16 cellular contexts compared by ENCODE assay signal in the genomic region with DNA sequence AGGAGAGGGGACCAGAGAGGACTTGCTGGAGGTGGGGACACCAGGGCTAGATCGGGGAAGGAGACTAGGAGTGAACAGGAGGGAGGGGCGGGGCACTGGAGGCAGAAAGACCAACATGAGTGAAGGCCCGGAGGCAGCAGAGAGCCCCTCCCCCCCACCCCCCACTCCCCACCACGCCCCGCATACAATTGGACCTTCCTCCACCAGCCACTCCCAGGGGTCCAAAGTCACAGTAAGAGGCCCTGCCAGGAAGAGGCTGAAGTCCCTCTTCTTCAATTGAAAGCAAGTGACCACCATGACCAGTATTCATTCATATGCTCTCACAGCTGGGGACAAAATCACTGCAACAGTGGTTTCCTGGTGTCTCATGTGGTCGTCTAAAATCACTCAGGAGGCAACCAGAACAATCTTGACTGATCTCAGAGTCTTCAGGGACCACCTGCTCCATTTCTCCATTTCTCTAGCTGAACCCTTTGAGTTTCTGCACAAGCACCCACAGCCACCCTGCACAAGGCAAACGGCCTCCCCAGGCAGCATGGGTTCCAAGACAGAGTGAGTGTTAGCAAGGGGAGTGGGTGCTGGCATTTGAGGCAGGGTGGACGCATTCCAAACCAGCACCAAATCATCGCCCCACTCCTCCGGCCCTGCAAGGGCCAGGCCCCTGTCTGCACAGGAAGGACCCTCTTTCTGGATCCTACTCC. TPM values are rescaled to one million over a fixed set of nuclear protein-coding genes. Genes with fewer than 3 reads are reported as not detected.
DNase-seq lines count a peak whose midpoint lies in the region; ATAC-seq, FAIRE-seq and TF ChIP-seq lines count a peak whose summit lies in the region.
"Had no signal": no experiment of that assay in that cellular context is flagged by ENCODE, and none has a peak within 500 bp of the region (broad histone marks: within the 10 kb centered on the region; RNA-seq: fewer than 3 reads in every experiment).

No MANE protein-coding gene starts in this region.

- in situ Hi-C loops in HepG2 (cut with HindIII; ENCODE audit: extremely low pct_ligation_motif_present, low pct_unique_long_range_greater_than_20kb) = no loop called here

- H2AFZ ChIP-seq in HepG2 (ENCODE audit: low read length) = no peak overlapping the region

- peak overlapping the region; percentile 64 for H3K4me2 ChIP-seq in HepG2 (ENCODE audit: low read depth, low read length)

- H3K36me3 ChIP-seq in HepG2 (replicated peaks in 1 of 2; ENCODE audit: control insufficient read depth in 1 of 2, insufficient read depth in 2 of 2, low read length in 2 of 2) (no peaks in the 10 kb centered on the region), right lobe of liver (peaks cover 0 to 2% (median 1%) of the 10 kb centered on the region in 4 donors), kidney (ENCODE audit: control insufficient read depth in 1 of 2, insufficient read depth in 2 of 2, low read length in 2 of 2) (no peaks in the 10 kb centered on the region)

- H3K79me2 ChIP-seq in HepG2 (ENCODE audit: insufficient read depth, low read length) = no peaks in the 10 kb centered on the region

- H3K4me1 Mint-ChIP-seq in activated CD8-positive, alpha-beta T cell treated with anti-CD3 and anti-CD28 coated beads for 36 hours (ENCODE audit: low read depth) = peaks cover 82% of the 10 kb centered on the region
- no peaks in the 10 kb centered on the region for H3K4me1 Mint-ChIP-seq in chondrocyte (ENCODE audit: low read depth)

- TF ChIP-seq POLR2A in HepG2 (IDR thresholded peaks at IDR 0.05; ENCODE audit: insufficient read depth in 1 of 2, low read depth in 2 of 2, low read length in 2 of 2) = peak in 1 of 2 experiments; percentile 47; a peak in 1 of 4 replicates
- TF ChIP-seq POLR2A in right lobe of liver (IDR thresholded peaks at IDR 0.05) = no peak

- DNase-seq in HepG2 (ENCODE audit: low spot score) (peak; percentile 58), right lobe of liver (no peak), kidney (peak; percentile 73), AG08396 (ENCODE audit: low spot score) (no peak), AG20443 (ENCODE audit: low spot score) (no peak), chondrocyte (ENCODE audit: low spot score) (no peak)
- no peak for DNase-seq in activated CD8-positive, alpha-beta T cell treated with anti-CD3 and anti-CD28 coated beads for 36 hours
- DNase-seq: activated effector memory CD4-positive, alpha-beta T cell treated with anti-CD3 and anti-CD28 coated beads, Interleukin-2, amount 50 U/mL, for 16 hours; NCI-H2081; NCI-H748 treated with DMSO at 0.1 percent for 48 hours; stimulated activated CD4-positive, alpha-beta T cell treated with anti-CD3 and anti-CD28 coated beads, Interleukin-1b, Interleukin-23, amount 100 ng/mL, for 48 hours; stimulated activated CD8-positive, alpha-beta memory T cell treated with anti-CD3 and anti-CD28 coated beads, Interleukin-4, amount 100 ng/mL, for 48 hours had no signal

- ATAC-seq in HepG2 (peak; percentile 61), right lobe of liver (no peak), HG03442 (IDR thresholded peaks at IDR 0.05; ENCODE audit: unreplicated experiment) (no peak)
- ATAC-seq in activated CD8-positive, alpha-beta T cell treated with anti-CD3 and anti-CD28 coated beads for 36 hours = no peak

- TF ChIP-seq RAD21 in HepG2 (CRISPR knock-in tag; IDR thresholded peaks at IDR 0.05) = no peak

- H3K27me3 ChIP-seq in HepG2 (ENCODE audit: control insufficient read depth in 1 of 2, insufficient read depth in 2 of 2, low read length in 2 of 2) = no peaks in the 10 kb centered on the region
- H3K27me3 ChIP-seq in right lobe of liver = no peaks in the 10 kb centered on the region

- H3K9ac ChIP-seq in HepG2 (ENCODE audit: insufficient read depth, low read depth, low read length) (peak overlapping the region; percentile 7; the same call in 1 of the 2 replicates), kidney (ENCODE audit: low read length in 2 of 2) (no peak overlapping the region)

- peak overlapping the region in 1 of 3 experiments; percentile 39; a peak in 1 of 6 replicates for H3K4me3 ChIP-seq in HepG2 (replicated peaks in 1 of 3; ENCODE audit: insufficient read depth in 1 of 3, low read depth in 2 of 3, low read length in 3 of 3)
- H3K4me3 ChIP-seq in right lobe of liver = no peak overlapping the region
- no peak overlapping the region for H3K4me3 ChIP-seq in kidney (ENCODE audit: low read length in 2 of 2)

- TF ChIP-seq EP300 in HepG2 (IDR thresholded peaks at IDR 0.05; ENCODE audit: low read depth in 2 of 2, low read length in 2 of 2) (no peak), HepG2 (CRISPR knock-in tag; IDR thresholded peaks at IDR 0.05; ENCODE audit: borderline replicate concordance) (no peak)

- intact Hi-C loops in HepG2 (cut with micrococcal nuclease; ENCODE audit: unreplicated experiment) (no loop called here), right lobe of liver (cut with DNase I) (no loop called here), kidney (cut with DNase I) (no loop called here)
- intact Hi-C loops in activated CD8-positive, alpha-beta T cell treated with anti-CD3 and anti-CD28 coated beads for 36 hours (cut with micrococcal nuclease) = loop anchor here (5.0 kb wide), 1 partner anchor 37 kb away; no protein-coding TSS in a partner anchor

- H3K27me3 Mint-ChIP-seq in activated CD8-positive, alpha-beta T cell treated with anti-CD3 and anti-CD28 coated beads for 36 hours = no peaks in the 10 kb centered on the region
- H3K27me3 Mint-ChIP-seq in chondrocyte (ENCODE audit: low read depth) = peaks cover 10% of the 10 kb centered on the region
- H3K27me3 Mint-ChIP-seq: type B pancreatic cell had no signal

- CTCF ChIA-PET in HepG2 (lab: Yijun Ruan, JAX; ENCODE audit: low intra/inter-chr PET ratio, low total read pairs) = no interaction called here
- CTCF ChIA-PET in activated CD8-positive, alpha-beta T cell treated with anti-CD3 and anti-CD28 coated beads for 36 hours (lab: Charles Lee) = interaction anchor here (1.0 to 9.2 kb wide), 4 partner anchors 16 to 42 kb away, joined by 4 to 80 read pairs (median 12); no protein-coding TSS in a partner anchor

- H3K36me3 Mint-ChIP-seq in activated CD8-positive, alpha-beta T cell treated with anti-CD3 and anti-CD28 coated beads for 36 hours (ENCODE audit: low read depth) = peaks cover 73% of the 10 kb centered on the region
- H3K36me3 Mint-ChIP-seq in chondrocyte (ENCODE audit: low read depth) = no peaks in the 10 kb centered on the region
- H3K36me3 Mint-ChIP-seq: type B pancreatic cell had no signal

- H3K27ac ChIP-seq in HepG2 (ENCODE audit: extremely low read length, insufficient read depth, low read length) (peak overlapping the region; percentile 34), right lobe of liver (no peak overlapping the region), kidney (ENCODE audit: low read depth in 2 of 2, low read length in 2 of 2) (no peak overlapping the region)

- WGBS in HepG2 (ENCODE audit: low lambda C conversion rate) = 31% methylated on average over 7 of the region's 10 CpGs
- 29% methylated on average over 3 of the region's 10 CpGs for WGBS in right lobe of liver (ENCODE audit: insufficient coverage, low coverage, low lambda C conversion rate, missing lambda C conversion rate)

- no TSS peak for BruUV-seq in HepG2 (replicated peaks; lab: Mats Ljungman, UMichigan)

- POLR2A ChIA-PET in HepG2 (lab: Yijun Ruan, JAX) = interaction anchor here (1.3 kb wide), 1 partner anchor 22 kb away, joined by 4 read pairs; no protein-coding TSS in a partner anchor
- POLR2A ChIA-PET in activated CD8-positive, alpha-beta T cell treated with anti-CD3 and anti-CD28 coated beads for 36 hours (lab: Charles Lee) = interaction anchor here (1.0 to 36.3 kb wide), 3 partner anchors 8 to 38 kb away, joined by 3 to 671 read pairs (median 44); a partner anchor contains a TSS

- no peaks in the 10 kb centered on the region for H4K20me1 ChIP-seq in HepG2 (ENCODE audit: insufficient read depth, low read length)

- no peak for FAIRE-seq in HepG2 (lab: Jason Lieb, UNC)
- no peak for FAIRE-seq in kidney (lab: Jason Lieb, UNC)

- H3K27ac Mint-ChIP-seq in activated CD8-positive, alpha-beta T cell treated with anti-CD3 and anti-CD28 coated beads for 36 hours = peak overlapping the region; percentile 74
- no peak overlapping the region for H3K27ac Mint-ChIP-seq in chondrocyte (ENCODE audit: unreplicated experiment)
- H3K27ac Mint-ChIP-seq: type B pancreatic cell had no signal

- H3K4me3 Mint-ChIP-seq in activated CD8-positive, alpha-beta T cell treated with anti-CD3 and anti-CD28 coated beads for 36 hours = no peak overlapping the region
- H3K4me3 Mint-ChIP-seq in chondrocyte (ENCODE audit: unreplicated experiment) = no peak overlapping the region
- H3K4me3 Mint-ChIP-seq: endodermal cell, type B pancreatic cell had no signal

- H3K9me3 ChIP-seq in HepG2 (ENCODE audit: low read length) (no peaks in the 10 kb centered on the region), right lobe of liver (no peaks in the 10 kb centered on the region), kidney (ENCODE audit: control insufficient read depth in 1 of 2, low read length in 2 of 2) (no peaks in the 10 kb centered on the region)

- no peak for TF ChIP-seq CTCF in HepG2 (CRISPR knock-in tag; IDR thresholded peaks at IDR 0.05)
- no peak for TF ChIP-seq CTCF in right lobe of liver (IDR thresholded peaks at IDR 0.05)
- no peak for TF ChIP-seq CTCF in activated CD8-positive, alpha-beta T cell treated with anti-CD3 and anti-CD28 coated beads for 36 hours (IDR thresholded peaks at IDR 0.05)
- no peak for TF ChIP-seq CTCF in kidney (IDR thresholded peaks at IDR 0.05; ENCODE audit: borderline replicate concordance, extremely low read depth, insufficient read depth)
- no peak for TF ChIP-seq CTCF in chondrocyte (IDR thresholded peaks at IDR 0.05)

- H3K9me3 Mint-ChIP-seq in activated CD8-positive, alpha-beta T cell treated with anti-CD3 and anti-CD28 coated beads for 36 hours = no peaks in the 10 kb centered on the region
- H3K9me3 Mint-ChIP-seq in chondrocyte (ENCODE audit: low read depth) = peaks cover 3% of the 10 kb centered on the region
- H3K9me3 Mint-ChIP-seq: endodermal cell, type B pancreatic cell had no signal

- H3K4me1 ChIP-seq in HepG2 (ENCODE audit: insufficient read depth, low read length) = peaks cover 50% of the 10 kb centered on the region
- H3K4me1 ChIP-seq in right lobe of liver = no peaks in the 10 kb centered on the region
- no peaks in the 10 kb centered on the region for H3K4me1 ChIP-seq in kidney (ENCODE audit: control insufficient read depth in 1 of 2, insufficient read depth in 1 of 2, low read depth in 1 of 2, low read length in 2 of 2)

RNA-seq across cellular contexts. Expression of a gene that starts 17.0 kb away (rescaled TPM):
- 0.04 TPM in 1 of 2 replicates, not detected in the other for total RNA-seq in HepG2 (2016; rRNA removed; fragmentation: Illumina TruSeq; extraction: Trizol)
- total RNA-seq in HepG2 (2016; cell fraction: cytosol; rRNA removed; fragmentation: Illumina TruSeq; extraction: Trizol; ENCODE audit: low read depth) = not detected in 2 replicates
- total RNA-seq in HepG2 (2016; cell fraction: insoluble cytoplasmic fraction; rRNA removed; fragmentation: Illumina TruSeq; extraction: Trizol) = not detected in 2 replicates
- not detected in 2 replicates for total RNA-seq in HepG2 (2016; cell fraction: membrane; rRNA removed; fragmentation: Illumina TruSeq; extraction: Trizol)
- total RNA-seq in HepG2 (2016; cell fraction: nucleus; rRNA removed; fragmentation: Illumina TruSeq; extraction: Trizol) = not detected in 2 replicates
- polyA plus RNA-seq in HepG2 (2011; rRNA removed) = 0.03 and 0.05 TPM in 2 replicates
- polyA plus RNA-seq in HepG2 (2011; cell fraction: cytosol; rRNA removed) = 0.11 TPM in 1 of 2 replicates, not detected in the other
- polyA plus RNA-seq in HepG2 (2011; cell fraction: nucleus; rRNA removed) = 0.66 and 0.77 TPM in 2 replicates
- polyA plus RNA-seq in HepG2 (2012) = 0.05 TPM in 1 of 2 replicates, not detected in the other
- polyA plus RNA-seq in HepG2 (2016; cell fraction: cytosol; fragmentation: Illumina TruSeq; extraction: Trizol; ENCODE audit: low read depth) = not detected in 2 replicates
- polyA plus RNA-seq in HepG2 (2016; cell fraction: insoluble cytoplasmic fraction; fragmentation: Illumina TruSeq; extraction: Trizol; ENCODE audit: low read depth) = not detected in 2 replicates
- not detected in 2 replicates for polyA plus RNA-seq in HepG2 (2016; cell fraction: membrane; fragmentation: Illumina TruSeq; extraction: Trizol; ENCODE audit: low read depth)
- polyA plus RNA-seq in HepG2 (2016; cell fraction: nucleus; fragmentation: Illumina TruSeq; extraction: Trizol; ENCODE audit: insufficient read depth, low read depth) = 0.26 TPM in 1 of 2 replicates, not detected in the other
- 0.12 TPM in 1 of 2 replicates, not detected in the other for polyA minus RNA-seq in HepG2 (2011; rRNA and poly(A)+ RNA removed; ENCODE audit: low replicate concordance)
- polyA minus RNA-seq in HepG2 (2011; cell fraction: cytosol; rRNA and poly(A)+ RNA removed) = not detected in 2 replicates
- polyA minus RNA-seq in HepG2 (2011; cell fraction: nucleus; rRNA and poly(A)+ RNA removed) = 0.12 and 0.26 TPM in 2 replicates
- not detected for total RNA-seq in right lobe of liver
- total RNA-seq in activated CD8-positive, alpha-beta T cell treated with anti-CD3 and anti-CD28 coated beads for 36 hours = 1 to 10 TPM in 1 of 2 experiments, under 1 TPM in 1; 0.45 to 1.4 TPM
- total RNA-seq in kidney = 0.13 TPM
- polyA plus RNA-seq in kidney (ENCODE audit: insufficient read depth, low read depth, low replicate concordance) = not detected
- total RNA-seq in chondrocyte = 0.19 to 0.82 TPM (median 0.47 TPM) in 3 replicates
- total RNA-seq: endodermal cell, lower leg skin had no signal

RNA-seq across cellular contexts. Expression of a gene that starts 17.2 kb away (rescaled TPM):
- total RNA-seq in HepG2 (2016; rRNA removed; fragmentation: Illumina TruSeq; extraction: Trizol) (0.34 and 0.86 TPM in 2 replicates), right lobe of liver (10 to 100 TPM; 21.2 to 81.0 (median 29.8) TPM), kidney (108 TPM), chondrocyte (0.15 to 0.17 TPM in 2 of 3 replicates, not detected in the other)
- 0.18 and 0.30 TPM in 2 replicates for total RNA-seq in HepG2 (2016; cell fraction: cytosol; rRNA removed; fragmentation: Illumina TruSeq; extraction: Trizol; ENCODE audit: low read depth)
- total RNA-seq in HepG2 (2016; cell fraction: insoluble cytoplasmic fraction; rRNA removed; fragmentation: Illumina TruSeq; extraction: Trizol) = 0.18 and 0.45 TPM in 2 replicates
- 0.48 and 0.56 TPM in 2 replicates for total RNA-seq in HepG2 (2016; cell fraction: membrane; rRNA removed; fragmentation: Illumina TruSeq; extraction: Trizol)
- 0.34 and 0.53 TPM in 2 replicates for total RNA-seq in HepG2 (2016; cell fraction: nucleus; rRNA removed; fragmentation: Illumina TruSeq; extraction: Trizol)
- polyA plus RNA-seq in HepG2 (2011; rRNA removed) (0.41 and 0.76 TPM in 2 replicates), kidney (ENCODE audit: insufficient read depth, low read depth, low replicate concordance) (23.5 TPM)
- 0.64 and 0.79 TPM in 2 replicates for polyA plus RNA-seq in HepG2 (2011; cell fraction: cytosol; rRNA removed)
- 0.59 and 0.61 TPM in 2 replicates for polyA plus RNA-seq in HepG2 (2011; cell fraction: nucleus; rRNA removed)
- polyA plus RNA-seq in HepG2 (2012) = 0.19 and 0.38 TPM in 2 replicates
- polyA plus RNA-seq in HepG2 (2016; cell fraction: cytosol; fragmentation: Illumina TruSeq; extraction: Trizol; ENCODE audit: low read depth) = 0.33 and 0.38 TPM in 2 replicates
- 0.57 and 0.76 TPM in 2 replicates for polyA plus RNA-seq in HepG2 (2016; cell fraction: insoluble cytoplasmic fraction; fragmentation: Illumina TruSeq; extraction: Trizol; ENCODE audit: low read depth)
- 0.54 and 0.79 TPM in 2 replicates for polyA plus RNA-seq in HepG2 (2016; cell fraction: membrane; fragmentation: Illumina TruSeq; extraction: Trizol; ENCODE audit: low read depth)
- polyA plus RNA-seq in HepG2 (2016; cell fraction: nucleus; fragmentation: Illumina TruSeq; extraction: Trizol; ENCODE audit: insufficient read depth, low read depth) = 1.1 TPM in 2 replicates
- 2.1 and 4.6 TPM in 2 replicates for polyA minus RNA-seq in HepG2 (2011; rRNA and poly(A)+ RNA removed; ENCODE audit: low replicate concordance)
- polyA minus RNA-seq in HepG2 (2011; cell fraction: cytosol; rRNA and poly(A)+ RNA removed) = 0.59 TPM in 1 of 2 replicates, not detected in the other
- polyA minus RNA-seq in HepG2 (2011; cell fraction: nucleus; rRNA and poly(A)+ RNA removed) = not detected in 2 replicates
- 100 to 1,000 TPM; 229 to 237 TPM for total RNA-seq in activated CD8-positive, alpha-beta T cell treated with anti-CD3 and anti-CD28 coated beads for 36 hours
- total RNA-seq: endodermal cell had no signal

Comparison
In these comparisons a context has a peak if more than half of its experiments do, and no peak if none do; other contexts are left out.
1. DNase-seq: peak in HepG2 (single experiment) and kidney (single experiment); none in right lobe of liver (0 of 3), activated CD8-positive, alpha-beta T cell treated with anti-CD3 and anti-CD28 coated beads for 36 hours (single experiment), AG08396 (single experiment), AG20443 (single experiment) and chondrocyte (single experiment).
2. RNA of a gene that starts 17.2 kb away (total RNA-seq): 229 to 237 TPM in activated CD8-positive, alpha-beta T cell treated with anti-CD3 and anti-CD28 coated beads for 36 hours, 108 TPM in kidney (single experiment) and 21.2 to 81.0 TPM in right lobe of liver; 0.18 to 0.86 TPM in HepG2 and 0.15 to 0.17 TPM in chondrocyte; every median in the first group is over 10 times any median in the second.